In genomic region chr19:40348125-40348913, GRCh38 we compare ENCODE assay signal across 8 cellular contexts. TPM values are rescaled to one million over a fixed set of nuclear protein-coding genes. Genes with fewer than 3 reads are reported as not detected.
DNase-seq lines count a peak whose midpoint lies in the region; ATAC-seq and TF ChIP-seq lines count a peak whose summit lies in the region.

Gene C19orf47 (minus strand): TSS chr19:40348397. CDS start chr19:40341857, 6,540 bp downstream.
Gene PLD3 (plus strand): TSS chr19:40348695. CDS start chr19:40366484, 17,789 bp downstream.

- peak within 1 kb of the TSS; percentile 83 for H2AFZ ChIP-seq in SK-N-SH (ENCODE audit: low read depth)

- peak within 1 kb of the TSS; percentile 85 for H3K4me2 ChIP-seq in SK-N-SH

- H3K36me3 ChIP-seq in SK-N-SH (replicated peaks in 1 of 2; ENCODE audit: control insufficient read depth in 1 of 2, insufficient read depth in 2 of 2, low read length in 1 of 2) (peaks cover 0 to 2% of the 10 kb centered on the region in 2 experiments), suprapubic skin (no peaks in the 10 kb centered on the region)

- no peaks in the 10 kb centered on the region for H3K27me3 ChIP-seq in SK-N-SH (ENCODE audit: insufficient read depth)
- H3K27me3 ChIP-seq in suprapubic skin, result no peaks in the 10 kb centered on the region

- WGBS in SK-N-SH (ENCODE audit: low lambda C conversion rate), result 1% methylated on average over 42 of the region's 77 CpGs
- WGBS in suprapubic skin, result under 1% methylated on average over 27 of the region's 77 CpGs

- H3K9me3 ChIP-seq in SK-N-SH, result no peaks in the 10 kb centered on the region
- H3K9me3 ChIP-seq in suprapubic skin, result no peaks in the 10 kb centered on the region

- TF ChIP-seq POLR2A in suprapubic skin (IDR thresholded peaks at IDR 0.05), result peak; percentile 52 to 64

- CTCF ChIA-PET in SK-N-SH (lab: Yijun Ruan, JAX), result interaction anchor here (2.1 to 2.6 kb wide), 2 partner anchors 43 to 72 kb away, joined by 7 to 10 read pairs; no protein-coding TSS in a partner anchor

- peaks cover 66% of the 10 kb centered on the region for H3K79me2 ChIP-seq in SK-N-SH (ENCODE audit: insufficient read depth)

- H3K9ac ChIP-seq in SK-N-SH, result peak within 1 kb of the TSS; percentile 77

- POLR2A ChIA-PET in SK-N-SH (lab: Yijun Ruan, JAX), result interaction anchor here (0.5 to 1.4 kb wide), 5 partner anchors 17 to 257 kb away, joined by 3 to 4 read pairs (median 4); partner anchors contain the start of gene ZNF780A

- ATAC-seq in HG02571 (IDR thresholded peaks at IDR 0.05; ENCODE audit: unreplicated experiment), result peak; percentile 96

- no peaks in the 10 kb centered on the region for H3K9me2 ChIP-seq in SK-N-SH

- no peak for TF ChIP-seq CTCF in SK-N-SH (IDR thresholded peaks at IDR 0.05)
- no peak for TF ChIP-seq CTCF in suprapubic skin (IDR thresholded peaks at IDR 0.05)

- TF ChIP-seq EP300 in SK-N-SH (IDR thresholded peaks at IDR 0.05; ENCODE audit: borderline replicate concordance in 1 of 2, low read depth in 1 of 2, low read length in 1 of 2) (no peak), suprapubic skin (IDR thresholded peaks at IDR 0.05) (no peak)

- no peaks in the 10 kb centered on the region for H3F3A ChIP-seq in SK-N-SH (replicated peaks; ENCODE audit: insufficient read depth)

- TF ChIP-seq RAD21 in SK-N-SH (IDR thresholded peaks at IDR 0.05; ENCODE audit: low read length), result no peak

- H4K20me1 ChIP-seq in SK-N-SH (ENCODE audit: insufficient read depth), result no peaks in the 10 kb centered on the region

- H3K27ac ChIP-seq in SK-N-SH (ENCODE audit: low read depth in 2 of 2, low read length in 1 of 2) (peak within 1 kb of the TSS; percentile 50 to 59; a peak in 2 of 4 replicates), suprapubic skin (peak within 1 kb of the TSS; percentile 80)

- H3K4me1 ChIP-seq in SK-N-SH (ENCODE audit: control insufficient read depth in 1 of 2, insufficient read depth in 2 of 2, low read depth in 1 of 2, low read length in 1 of 2) (peaks cover 0 to 7% of the 10 kb centered on the region in 2 experiments; a peak in 1 of 4 replicates), suprapubic skin (peaks cover 24% of the 10 kb centered on the region)

- H3K4me3 ChIP-seq in SK-N-SH (ENCODE audit: low read depth in 2 of 2, low read length in 1 of 2) (peak within 1 kb of the TSS; percentile 68 to 94), suprapubic skin (peak within 1 kb of the TSS; percentile 67)

- DNase-seq in GM04504 (ENCODE audit: low read depth) (peak; percentile 98), NCI-H1048 (lab: John Stamatoyannopoulos, UW) (peak; percentile 99), SK-N-SH (peak; percentile 100), germinal center (ENCODE audit: low spot score) (peak; percentile 100), nucleus accumbens (lab: John Stamatoyannopoulos, UW) (peak; percentile 91 to 100 (median 99)), suprapubic skin (ENCODE audit: low spot score in 2 of 2) (peak; percentile 100)
- DNase-seq in activated naive CD4-positive, alpha-beta T cell treated with anti-CD3 and anti-CD28 coated beads, Interleukin-2, amount 50 U/mL, for 16 hours, result peak; percentile 99

TF ChIP-seq in SK-N-SH, 30 proteins besides CTCF, POLR2A, EP300 and RAD21 (continues in another document):
- TF ChIP-seq FOSL2 (IDR thresholded peaks at IDR 0.05; ENCODE audit: borderline replicate concordance, low read depth) (no peak), TAF1 (IDR thresholded peaks at IDR 0.05; ENCODE audit: borderline replicate concordance, low read depth, low read length) (peak; percentile 62), MAX (IDR thresholded peaks at IDR 0.05; ENCODE audit: low read depth) (peak; percentile 85), USF1 (IDR thresholded peaks at IDR 0.05; ENCODE audit: borderline replicate concordance, low read depth) (peak; percentile 100), JUND (IDR thresholded peaks at IDR 0.05) (no peak), TEAD4 (IDR thresholded peaks at IDR 0.05; ENCODE audit: borderline replicate concordance, insufficient read depth) (no peak), FOXJ3 (CRISPR knock-in tag; IDR thresholded peaks at IDR 0.05) (no peak), CHD2 (IDR thresholded peaks at IDR 0.05; ENCODE audit: low read length, partially characterized antibody) (peak; percentile 80), RCOR1 (IDR thresholded peaks at IDR 0.05; ENCODE audit: low read length) (no peak), GABPA (IDR thresholded peaks at IDR 0.05; ENCODE audit: low read depth) (peak; percentile 95), POLR2AphosphoS5 (IDR thresholded peaks at IDR 0.05; ENCODE audit: low read depth, low read length) (peak; percentile 92), ZBTB33 (IDR thresholded peaks at IDR 0.05; ENCODE audit: borderline replicate concordance, low read depth) (no peak), TCF12 (IDR thresholded peaks at IDR 0.05) (no peak), ELF1 (IDR thresholded peaks at IDR 0.05) (no peak), NRF1 (IDR thresholded peaks at IDR 0.05; ENCODE audit: low read depth, low read length) (peak; percentile 87), NFIC (IDR thresholded peaks at IDR 0.05; ENCODE audit: borderline replicate concordance) (no peak), YY1 (IDR thresholded peaks at IDR 0.05; ENCODE audit: low read depth) (peak; percentile 87; the same call in 1 of the 2 replicates), USF2 (IDR thresholded peaks at IDR 0.05; ENCODE audit: borderline replicate concordance, low read depth, low read length) (peak; percentile 99), MXI1 (IDR thresholded peaks at IDR 0.05; ENCODE audit: low read depth, low read length) (peak; percentile 84), GATA2 (CRISPR knock-in tag; IDR thresholded peaks at IDR 0.05) (no peak), REST (IDR thresholded peaks at IDR 0.05; ENCODE audit: low read depth, low read length) (no peak)

RNA-seq across cellular contexts. Expression of gene C19orf47, which starts in this region (rescaled TPM):
- polyA plus RNA-seq in SK-N-SH (2012; rRNA removed), result 13.9 and 17.2 TPM in 2 replicates
- 7.8 and 9.6 TPM in 2 replicates for polyA plus RNA-seq in SK-N-SH (2012; cell fraction: cytosol; rRNA removed)
- 21.0 and 30.8 TPM in 2 replicates for polyA plus RNA-seq in SK-N-SH (2012; cell fraction: nucleus; rRNA removed)
- 10 to 100 TPM; 14.8 to 34.9 (median 16.3) TPM for total RNA-seq in suprapubic skin

RNA-seq across cellular contexts. Expression of gene PLD3, which starts in this region (rescaled TPM):
- 449 and 511 TPM in 2 replicates for polyA plus RNA-seq in SK-N-SH (2012; rRNA removed)
- 156 and 261 TPM in 2 replicates for polyA plus RNA-seq in SK-N-SH (2012; cell fraction: cytosol; rRNA removed)
- polyA plus RNA-seq in SK-N-SH (2012; cell fraction: nucleus; rRNA removed), result 418 and 461 TPM in 2 replicates
- 100 to 1,000 TPM; 173 to 231 (median 202) TPM for total RNA-seq in suprapubic skin

Comparison
In these comparisons a context has a peak if more than half of its experiments do, and no peak if none do; other contexts are left out.
1. Peak in every context shown above with its lines: DNase-seq, ATAC-seq, H3K4me3 ChIP-seq and H3K27ac ChIP-seq.